In genomic region chr7:18626086-18626485, GRCh38 we compare ENCODE assay signal across 17 cellular contexts.
"Had no signal": no experiment of that assay in that cellular context is flagged by ENCODE, and none has a peak within 500 bp of the region (broad histone marks: within the 10 kb centered on the region; RNA-seq: fewer than 3 reads in every experiment).

No MANE protein-coding gene starts in this region.

- H3K4me1 Mint-ChIP-seq: stimulated activated effector memory CD8-positive, alpha-beta T cell treated with anti-CD3 and anti-CD28 coated beads, Interleukin-12 subunit alpha, Interleukin-12 subunit beta, amount 100 ng/mL, for 72 hours had no signal

- H3K4me3 Mint-ChIP-seq: natural killer cell treated with Interleukin-12 subunit alpha and Interleukin-12 subunit beta and Interleukin-15 and Interleukin-18, amount 100 ng/mL, for 72 hours; stimulated activated effector memory CD8-positive, alpha-beta T cell treated with anti-CD3 and anti-CD28 coated beads, Interleukin-12 subunit alpha, Interleukin-12 subunit beta, amount 100 ng/mL, for 72 hours; stimulated activated naive CD8-positive, alpha-beta T cell treated with anti-CD3 and anti-CD28 coated beads, Interleukin-15, Interleukin-2, amounts not matched to agents 100 ng/mL and 50 ng/mL, for 24 hours had no signal

- DNase-seq: effector memory CD4-positive, alpha-beta T cell; gastrocnemius medialis; kidney; left colon; mammary epithelial cell; midbrain; occipital lobe; pancreas; right lobe of liver; stimulated activated CD4-positive, alpha-beta T cell treated with anti-CD3 and anti-CD28 coated beads, Interleukin-4, amount 100 ng/mL, for 1 hour; stimulated activated CD8-positive, alpha-beta memory T cell treated with anti-CD3 and anti-CD28 coated beads, Interleukin-4, amount 100 ng/mL, for 48 hours; tibial artery had no signal

- H3K27me3 Mint-ChIP-seq: natural killer cell treated with Interleukin-12 subunit alpha and Interleukin-12 subunit beta and Interleukin-15 and Interleukin-18, amount 100 ng/mL, for 72 hours; stimulated activated naive CD8-positive, alpha-beta T cell treated with anti-CD3 and anti-CD28 coated beads, Interleukin-15, Interleukin-2, amounts not matched to agents 100 ng/mL and 50 ng/mL, for 24 hours had no signal

- H3K27ac Mint-ChIP-seq: natural killer cell treated with Interleukin-12 subunit alpha and Interleukin-12 subunit beta and Interleukin-15 and Interleukin-18, amount 100 ng/mL, for 72 hours; stimulated activated effector memory CD8-positive, alpha-beta T cell treated with anti-CD3 and anti-CD28 coated beads, Interleukin-12 subunit alpha, Interleukin-12 subunit beta, amount 100 ng/mL, for 72 hours; stimulated activated naive CD8-positive, alpha-beta T cell treated with anti-CD3 and anti-CD28 coated beads, Interleukin-15, Interleukin-2, amounts not matched to agents 100 ng/mL and 50 ng/mL, for 24 hours had no signal

- ATAC-seq: gastrocnemius medialis; left colon; natural killer cell treated with Interleukin-12 subunit alpha and Interleukin-12 subunit beta and Interleukin-15 and Interleukin-18, amount 100 ng/mL, for 72 hours; pancreas; right lobe of liver; stimulated activated effector memory CD8-positive, alpha-beta T cell treated with anti-CD3 and anti-CD28 coated beads, Interleukin-12 subunit alpha, Interleukin-12 subunit beta, amount 100 ng/mL, for 72 hours had no signal

- H3K9me3 ChIP-seq: esophagus muscularis mucosa, gastrocnemius medialis, pancreas, prostate gland, right lobe of liver, tibial artery had no signal

- H3K27ac ChIP-seq: esophagus muscularis mucosa, gastrocnemius medialis, pancreas, prostate gland, right lobe of liver, tibial artery had no signal

- H3K36me3 ChIP-seq: pancreas, prostate gland, right lobe of liver had no signal

- H3K27me3 ChIP-seq: esophagus muscularis mucosa, gastrocnemius medialis, pancreas, right lobe of liver, tibial artery had no signal

- H3K9me3 Mint-ChIP-seq: natural killer cell treated with Interleukin-12 subunit alpha and Interleukin-12 subunit beta and Interleukin-15 and Interleukin-18, amount 100 ng/mL, for 72 hours; stimulated activated effector memory CD8-positive, alpha-beta T cell treated with anti-CD3 and anti-CD28 coated beads, Interleukin-12 subunit alpha, Interleukin-12 subunit beta, amount 100 ng/mL, for 72 hours; stimulated activated naive CD8-positive, alpha-beta T cell treated with anti-CD3 and anti-CD28 coated beads, Interleukin-15, Interleukin-2, amounts not matched to agents 100 ng/mL and 50 ng/mL, for 24 hours had no signal

- H3K36me3 Mint-ChIP-seq: natural killer cell treated with Interleukin-12 subunit alpha and Interleukin-12 subunit beta and Interleukin-15 and Interleukin-18, amount 100 ng/mL, for 72 hours had no signal

- H3K4me1 ChIP-seq: gastrocnemius medialis, pancreas, prostate gland, right lobe of liver had no signal

- H3K4me3 ChIP-seq: esophagus muscularis mucosa, gastrocnemius medialis, pancreas, prostate gland, right lobe of liver, tibial artery had no signal
